1 cellular context compared by ENCODE assay signal in genomic region chr10:103578782-103579382, GRCh38.
TF ChIP-seq lines count a peak whose summit lies in the region.

No MANE protein-coding gene starts in this region.

TF ChIP-seq in HepG2, 621 proteins besides CTCF, POLR2A, EP300 and RAD21 (continued from another document and continues in another):
- TF ChIP-seq SCMH1 (CRISPR knock-in tag; IDR thresholded peaks at IDR 0.05; ENCODE audit: borderline replicate concordance) (no peak), RFX1 (IDR thresholded peaks at IDR 0.05) (no peak), NFKBIZ (CRISPR knock-in tag; IDR thresholded peaks at IDR 0.05) (no peak; the same call in 1 of the 2 replicates), ZNF761 (CRISPR knock-in tag; conservative IDR thresholded peaks at IDR 0.05) (peak; percentile 66; the same call in 1 of the 2 replicates), ZNF558 (CRISPR knock-in tag; IDR thresholded peaks at IDR 0.05; ENCODE audit: borderline replicate concordance) (no peak), ZNF251 (CRISPR knock-in tag; IDR thresholded peaks at IDR 0.05) (no peak), SKIL (CRISPR knock-in tag; IDR thresholded peaks at IDR 0.05; ENCODE audit: borderline replicate concordance) (peak; percentile 86), TRIM22 (IDR thresholded peaks at IDR 0.05) (no peak), ZFX (CRISPR knock-in tag; IDR thresholded peaks at IDR 0.05; ENCODE audit: low read depth) (peak; percentile 88), ZNF30 (CRISPR knock-in tag; IDR thresholded peaks at IDR 0.05) (no peak), BRF2 (CRISPR knock-in tag; IDR thresholded peaks at IDR 0.05) (no peak), HNF1A (IDR thresholded peaks at IDR 0.05; ENCODE audit: low read depth) (peak; percentile 91), HNF1A (CRISPR knock-in tag; IDR thresholded peaks at IDR 0.05; ENCODE audit: borderline replicate concordance) (peak; percentile 98), DMTF1 (CRISPR knock-in tag; IDR thresholded peaks at IDR 0.05) (no peak), MZF1 (CRISPR knock-in tag; IDR thresholded peaks at IDR 0.05; ENCODE audit: borderline replicate concordance) (no peak), ZNF746 (CRISPR knock-in tag; IDR thresholded peaks at IDR 0.05) (peak; percentile 35; the same call in 1 of the 2 replicates), PBX3 (CRISPR knock-in tag; IDR thresholded peaks at IDR 0.05; ENCODE audit: borderline replicate concordance) (no peak), FOXJ3 (CRISPR knock-in tag; IDR thresholded peaks at IDR 0.05; ENCODE audit: borderline replicate concordance) (no peak), GLI4 (CRISPR knock-in tag; IDR thresholded peaks at IDR 0.05; ENCODE audit: borderline replicate concordance) (no peak), SRSF1 (optimal IDR thresholded peaks at IDR 0.05; ENCODE audit: low read depth, low read length) (no peak), ZNF430 (CRISPR knock-in tag; IDR thresholded peaks at IDR 0.05) (no peak), REXO4 (CRISPR knock-in tag; IDR thresholded peaks at IDR 0.05; ENCODE audit: borderline replicate concordance) (no peak), ZNF501 (CRISPR knock-in tag; IDR thresholded peaks at IDR 0.05) (no peak), TBX3 (IDR thresholded peaks at IDR 0.05; ENCODE audit: borderline replicate concordance) (no peak), ZBTB25 (CRISPR knock-in tag; IDR thresholded peaks at IDR 0.05) (no peak), ATF7 (IDR thresholded peaks at IDR 0.05) (no peak), ATF7 (CRISPR knock-in tag; IDR thresholded peaks at IDR 0.05) (0 out of 2 replicates have a peak, but pooled peaks have one; percentile 18), HNRNPLL (IDR thresholded peaks at IDR 0.05; ENCODE audit: low read depth, low read length, poor library complexity, severe bottlenecking) (no peak), ATF4 (CRISPR knock-in tag; IDR thresholded peaks at IDR 0.05) (no peak), ARHGAP35 (CRISPR knock-in tag; IDR thresholded peaks at IDR 0.05; ENCODE audit: borderline replicate concordance) (no peak), FOXC1 (CRISPR knock-in tag; IDR thresholded peaks at IDR 0.05; ENCODE audit: borderline replicate concordance) (peak; percentile 78; the same call in 1 of the 2 replicates), CERS6 (CRISPR knock-in tag; IDR thresholded peaks at IDR 0.05) (no peak), SRSF4 (IDR thresholded peaks at IDR 0.05; ENCODE audit: low read depth, low read length, poor library complexity, severe bottlenecking) (no peak), FOXM1 (CRISPR knock-in tag; IDR thresholded peaks at IDR 0.05) (no peak), ZBTB42 (CRISPR knock-in tag; IDR thresholded peaks at IDR 0.05) (peak; percentile 82; the same call in 1 of the 2 replicates), HOXA5 (CRISPR knock-in tag; IDR thresholded peaks at IDR 0.05) (no peak), RXRB (CRISPR knock-in tag; IDR thresholded peaks at IDR 0.05; ENCODE audit: borderline replicate concordance) (peak; percentile 86), ZNF557 (CRISPR knock-in tag; IDR thresholded peaks at IDR 0.05) (no peak), ETV6 (CRISPR knock-in tag; conservative IDR thresholded peaks at IDR 0.05) (no peak), DRAP1 (CRISPR knock-in tag; IDR thresholded peaks at IDR 0.05) (no peak), PPARG (CRISPR knock-in tag; conservative IDR thresholded peaks at IDR 0.05) (peak; percentile 39; the same call in 1 of the 2 replicates), HINFP (CRISPR knock-in tag; IDR thresholded peaks at IDR 0.05; ENCODE audit: low read depth) (peak; percentile 54; the same call in 1 of the 2 replicates), SOX5 (CRISPR knock-in tag; IDR thresholded peaks at IDR 0.05; ENCODE audit: borderline replicate concordance) (peak; percentile 64; the same call in 1 of the 2 replicates), KDM1A (CRISPR knock-in tag; IDR thresholded peaks at IDR 0.05) (no peak), CBX1 (IDR thresholded peaks at IDR 0.05; ENCODE audit: low read depth) (no peak), MTF2 (CRISPR knock-in tag; IDR thresholded peaks at IDR 0.05; ENCODE audit: borderline replicate concordance) (no peak), JUN (CRISPR knock-in tag; IDR thresholded peaks at IDR 0.05) (no peak), BRCA1 (CRISPR knock-in tag; IDR thresholded peaks at IDR 0.05) (0 out of 2 replicates have a peak, but pooled peaks have one; percentile 47), TOPORS (CRISPR knock-in tag; IDR thresholded peaks at IDR 0.05) (no peak), KLF15 (CRISPR knock-in tag; IDR thresholded peaks at IDR 0.05; ENCODE audit: borderline replicate concordance) (no peak), SRY (CRISPR knock-in tag; IDR thresholded peaks at IDR 0.05) (no peak), HNRNPL (IDR thresholded peaks at IDR 0.05; ENCODE audit: low read depth, low read length) (peak; percentile 84; the same call in 1 of the 2 replicates), ZNF296 (CRISPR knock-in tag; conservative IDR thresholded peaks at IDR 0.05) (no peak)
